Comparison of ENCODE assay signal across 26 cellular contexts in the genomic region with DNA sequence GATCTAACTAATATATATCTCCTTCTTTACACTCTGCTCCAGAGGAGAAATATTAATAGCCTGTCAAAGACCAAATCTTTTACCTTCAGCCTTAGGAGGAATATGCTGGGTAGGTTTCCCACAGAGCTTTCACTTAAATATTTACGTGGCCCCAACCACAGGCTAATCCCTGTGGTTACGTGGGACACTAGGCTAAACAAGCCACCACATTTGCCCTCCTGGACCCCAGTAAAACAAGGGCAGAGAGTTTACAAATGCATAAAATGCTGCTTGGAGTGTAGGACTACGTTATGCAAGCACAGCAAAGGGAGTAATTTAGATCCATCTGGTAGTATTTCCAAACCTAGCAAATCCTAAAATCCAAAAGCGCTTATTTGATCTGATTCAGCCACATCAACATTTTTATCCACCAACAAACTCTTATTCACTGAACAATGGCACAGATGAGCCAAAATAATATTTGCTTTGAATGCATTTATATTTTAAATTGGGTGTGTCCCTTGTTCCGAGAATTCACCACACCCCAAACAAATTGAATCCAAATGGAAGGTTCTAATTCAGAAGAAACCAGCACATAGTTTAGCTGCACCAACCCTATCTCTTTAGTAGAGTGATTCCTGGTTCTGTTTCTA.
DNase-seq lines count a peak whose midpoint lies in the region; ATAC-seq and TF ChIP-seq lines count a peak whose summit lies in the region.
"Had no signal": no experiment of that assay in that cellular context is flagged by ENCODE, and none has a peak within 500 bp of the region (broad histone marks: within the 10 kb centered on the region; RNA-seq: fewer than 3 reads in every experiment).

No MANE protein-coding gene starts in this region.

- H3K4me1 ChIP-seq in right cardiac atrium (ENCODE audit: control insufficient read depth, insufficient read depth, low read length) (peaks cover 10% of the 10 kb centered on the region), esophagus (ENCODE audit: control insufficient read depth in 2 of 2, insufficient read depth in 2 of 2, low read length in 1 of 2) (peaks cover 0 to 2% of the 10 kb centered on the region in 2 donors), parathyroid adenoma (peaks cover 67% of the 10 kb centered on the region), upper lobe of right lung (peaks cover 9% of the 10 kb centered on the region), BE2C (peaks cover 14% of the 10 kb centered on the region)
- H3K4me1 ChIP-seq: A549, uterus had no signal

- WGBS in right cardiac atrium: 81% methylated on average over 5 of the region's 5 CpGs
- WGBS in esophagus, 2 donors: 55 to 64% methylated on average over 5 of the region's 5 CpGs

- intact Hi-C loops in right cardiac atrium (cut with DNase I) (no loop called here), left cardiac atrium (cut with DNase I) (no loop called here), upper lobe of right lung (cut with DNase I) (no loop called here)

- H3K79me2 ChIP-seq in parathyroid adenoma: peaks cover 56% of the 10 kb centered on the region

- H3K36me3 ChIP-seq in esophagus (ENCODE audit: control insufficient read depth in 2 of 2, insufficient read depth in 2 of 2, low read length in 1 of 2): peaks cover 0 to 2% of the 10 kb centered on the region in 2 donors
- H3K36me3 ChIP-seq in parathyroid adenoma (ENCODE audit: control insufficient read depth, insufficient read depth, low read length): no peaks in the 10 kb centered on the region
- H3K36me3 ChIP-seq in upper lobe of right lung: no peaks in the 10 kb centered on the region
- peaks cover 2% of the 10 kb centered on the region; the same call in 1 of the 2 replicates for H3K36me3 ChIP-seq in BE2C
- H3K36me3 ChIP-seq: gastroesophageal sphincter, uterus had no signal

- no peak overlapping the region for H2AFZ ChIP-seq in parathyroid adenoma

- no peak for TF ChIP-seq CTCF in parathyroid adenoma (IDR thresholded peaks at IDR 0.05)
- TF ChIP-seq CTCF in upper lobe of right lung (IDR thresholded peaks at IDR 0.05): no peak
- TF ChIP-seq CTCF in BE2C (IDR thresholded peaks at IDR 0.05; ENCODE audit: low read depth, low read length): no peak

- H3K27ac ChIP-seq in right cardiac atrium (ENCODE audit: low read length): peak overlapping the region; percentile 45
- peak overlapping the region; percentile 11 to 49 for H3K27ac ChIP-seq in esophagus (ENCODE audit: low read depth in 2 of 2, low read length in 1 of 2)
- H3K27ac ChIP-seq in parathyroid adenoma: peak overlapping the region; percentile 92
- no peak overlapping the region for H3K27ac ChIP-seq in upper lobe of right lung
- H3K27ac ChIP-seq: A549 had no signal

- no peaks in the 10 kb centered on the region for H3K27me3 ChIP-seq in right cardiac atrium (ENCODE audit: control insufficient read depth, insufficient read depth)
- H3K27me3 ChIP-seq in esophagus (ENCODE audit: control insufficient read depth in 1 of 2, insufficient read depth in 2 of 2, low read length in 2 of 2): no peaks in the 10 kb centered on the region
- H3K27me3 ChIP-seq in parathyroid adenoma (ENCODE audit: control insufficient read depth, insufficient read depth, low read length): no peaks in the 10 kb centered on the region
- no peaks in the 10 kb centered on the region for H3K27me3 ChIP-seq in upper lobe of right lung
- H3K27me3 ChIP-seq in BE2C: no peaks in the 10 kb centered on the region
- H3K27me3 ChIP-seq: gastroesophageal sphincter, uterus had no signal

- DNase-seq in right cardiac atrium (no peak), left cardiac atrium (no peak), upper lobe of right lung (no peak), BE2C (no peak), cerebellar nuclear complex (lab: John Stamatoyannopoulos, UW) (no peak)
- DNase-seq: activated CD4-positive, alpha-beta T cell treated with anti-CD3 and anti-CD28 coated beads, Interleukin-2, amount 50 U/mL, for 1 hour; activated naive CD4-positive, alpha-beta T cell treated with anti-CD3 and anti-CD28 coated beads, Interleukin-2, amount 10 ng/mL, durations not matched to agents 7 days and 5 days; CD8-positive, alpha-beta memory T cell; cortex of kidney; DMS 273 treated with DMSO at 0.1 percent for 48 hours; effector memory CD8-positive, alpha-beta T cell; erythroblast; hippocampal formation; NCI-H146; NCI-H2107; NCI-H446; stimulated activated CD4-positive, alpha-beta T cell treated with anti-CD3 and anti-CD28 coated beads, Interleukin-12 subunit alpha, Interleukin-12 subunit beta, amount 100 ng/mL, for 4 hours; stimulated activated CD4-positive, alpha-beta T cell treated with anti-CD3 and anti-CD28 coated beads, Interleukin-4, amount 100 ng/mL, for 1 hour; T1000; uterus had no signal

- ATAC-seq in right cardiac atrium (no peak), left cardiac atrium (no peak), GM18520 (IDR thresholded peaks at IDR 0.05; ENCODE audit: unreplicated experiment) (no peak), upper lobe of right lung (no peak)
- ATAC-seq: A549; effector memory CD8-positive, alpha-beta T cell; WTC11 had no signal

- H3K9me3 ChIP-seq in right cardiac atrium (ENCODE audit: control insufficient read depth, low read length): no peaks in the 10 kb centered on the region
- H3K9me3 ChIP-seq in esophagus (ENCODE audit: control insufficient read depth in 2 of 2, insufficient read depth in 1 of 2, low read depth in 1 of 2, low read length in 1 of 2): no peaks in the 10 kb centered on the region
- H3K9me3 ChIP-seq in parathyroid adenoma (ENCODE audit: control insufficient read depth, low read length): no peaks in the 10 kb centered on the region
- H3K9me3 ChIP-seq in upper lobe of right lung: no peaks in the 10 kb centered on the region
- H3K9me3 ChIP-seq in BE2C: no peaks in the 10 kb centered on the region
- H3K9me3 ChIP-seq: A549, gastroesophageal sphincter, uterus had no signal

- H3K4me2 ChIP-seq in parathyroid adenoma (ENCODE audit: low read length): peak overlapping the region; percentile 38
- H3K4me2 ChIP-seq: A549 had no signal

- H3K9ac ChIP-seq in parathyroid adenoma: no peak overlapping the region

- no peak overlapping the region for H3K4me3 ChIP-seq in right cardiac atrium (ENCODE audit: low read length)
- H3K4me3 ChIP-seq in esophagus (ENCODE audit: low read depth in 1 of 2, low read length in 2 of 2): no peak overlapping the region
- H3K4me3 ChIP-seq in parathyroid adenoma (ENCODE audit: low read depth, low read length): no peak overlapping the region
- no peak overlapping the region for H3K4me3 ChIP-seq in upper lobe of right lung
- H3K4me3 ChIP-seq in BE2C (ENCODE audit: low read depth, low read length): no peak overlapping the region
- H3K4me3 ChIP-seq: A549, gastroesophageal sphincter, uterus had no signal
